ENCODE assay signal across 22 cellular contexts in the genomic region with DNA sequence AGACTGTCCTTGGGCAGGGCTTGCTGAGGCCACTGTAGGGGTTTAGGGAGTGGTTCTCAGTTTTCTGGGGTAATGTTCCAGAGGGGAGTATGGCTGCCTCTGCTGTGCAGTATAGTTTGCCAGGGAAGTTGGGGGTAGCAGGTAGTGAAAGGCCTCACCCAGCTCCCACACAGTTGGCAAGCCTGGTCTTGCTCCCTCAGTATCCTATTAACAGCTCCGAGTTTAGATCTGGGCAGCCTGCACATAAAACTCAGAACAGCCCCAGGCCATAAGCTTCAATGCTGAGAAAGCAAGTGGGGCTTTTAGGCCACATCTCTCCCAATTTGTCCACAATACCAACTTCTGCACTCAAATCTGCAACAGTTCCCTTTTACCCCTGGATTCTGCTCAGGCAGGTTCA.
"Had no signal": no experiment of that assay in that cellular context is flagged by ENCODE, and none has a peak within 500 bp of the region (broad histone marks: within the 10 kb centered on the region; RNA-seq: fewer than 3 reads in every experiment).

No MANE protein-coding gene starts in this region.

- H3K27ac ChIP-seq: gastrocnemius medialis, prostate gland, right atrium auricular region, suprapubic skin, transverse colon, upper lobe of right lung, uterus had no signal

- DNase-seq: cortex of kidney; effector memory CD8-positive, alpha-beta T cell; gastrocnemius medialis; head of caudate nucleus; mesendoderm; midbrain; naive thymus-derived CD4-positive, alpha-beta T cell; nucleus accumbens; stimulated activated CD4-positive, alpha-beta T cell treated with anti-CD3 and anti-CD28 coated beads, Interleukin-12 subunit alpha, Interleukin-12 subunit beta, amount 100 ng/mL, for 4 hours; stimulated activated CD4-positive, alpha-beta T cell treated with anti-CD3 and anti-CD28 coated beads, Interleukin-1b, Interleukin-23, amount 100 ng/mL, for 48 hours; stimulated activated CD4-positive, alpha-beta T cell treated with anti-CD3 and anti-CD28 coated beads, Interleukin-4, amount 100 ng/mL, for 1 hour; stimulated activated CD8-positive, alpha-beta memory T cell treated with anti-CD3 and anti-CD28 coated beads, Interleukin-4, amount 100 ng/mL, for 48 hours; stimulated activated naive CD4-positive, alpha-beta T cell; stimulated activated naive CD8-positive, alpha-beta T cell treated with anti-CD3 and anti-CD28 coated beads, Interleukin-15, amount 100 ng/mL, for 72 hours; transverse colon; upper lobe of right lung; uterus had no signal

- H3K4me3 ChIP-seq: gastrocnemius medialis, lung, prostate gland, right atrium auricular region, smooth muscle cell, suprapubic skin, transverse colon, upper lobe of right lung, uterus had no signal
